1 cellular context compared by ENCODE assay signal in genomic region chr17:50558091-50558490, GRCh38.
TF ChIP-seq lines count a peak whose summit lies in the region.

No MANE protein-coding gene starts in this region.

TF ChIP-seq in GM23338, 12 proteins besides CTCF, POLR2A, EP300 and RAD21:
- TF ChIP-seq CREB1 (CRISPR knock-in tag; IDR thresholded peaks at IDR 0.05; ENCODE audit: low read depth), result no peak
- no peak for TF ChIP-seq JUNB (IDR thresholded peaks at IDR 0.05; ENCODE audit: unreplicated experiment)
- no peak for TF ChIP-seq ZNF114 (CRISPR knock-in tag; IDR thresholded peaks at IDR 0.05)
- TF ChIP-seq EZH2 (IDR thresholded peaks at IDR 0.05; ENCODE audit: low read depth, unreplicated experiment), result no peak
- TF ChIP-seq NANOG (IDR thresholded peaks at IDR 0.05; ENCODE audit: borderline replicate concordance), result no peak
- no peak for TF ChIP-seq ETS1 (IDR thresholded peaks at IDR 0.05)
